ENCODE assay signal across 16 cellular contexts in genomic region chr15:90261811-90262210, GRCh38. TPM values are rescaled to one million over a fixed set of nuclear protein-coding genes. Genes with fewer than 3 reads are reported as not detected.
DNase-seq lines count a peak whose midpoint lies in the region; ATAC-seq and TF ChIP-seq lines count a peak whose summit lies in the region.
"Had no signal": no experiment of that assay in that cellular context is flagged by ENCODE, and none has a peak within 500 bp of the region (broad histone marks: within the 10 kb centered on the region; RNA-seq: fewer than 3 reads in every experiment).

No MANE protein-coding gene starts in this region.

- intact Hi-C loops in prostate gland (cut with DNase I) = no loop called here

- H3K36me3 ChIP-seq in suprapubic skin (no peaks in the 10 kb centered on the region), prostate gland (no peaks in the 10 kb centered on the region)
- H3K36me3 ChIP-seq: cardiac muscle cell had no signal

- no peak for TF ChIP-seq EP300 in suprapubic skin (IDR thresholded peaks at IDR 0.05)

- H3K4me1 ChIP-seq in suprapubic skin (peaks cover 27% of the 10 kb centered on the region), prostate gland (replicated peaks) (no peaks in the 10 kb centered on the region)

- H3K27ac ChIP-seq in suprapubic skin = peak overlapping the region; percentile 4
- no peak overlapping the region for H3K27ac ChIP-seq in prostate gland
- H3K27ac ChIP-seq: cardiac muscle cell had no signal

- H3K4me3 ChIP-seq in cardiac fibroblast (replicated peaks in 1 of 2; ENCODE audit: low read depth in 2 of 2, low read length in 2 of 2) (no peak overlapping the region), suprapubic skin (no peak overlapping the region), prostate gland (no peak overlapping the region)
- H3K4me3 ChIP-seq: cardiac muscle cell had no signal

- TF ChIP-seq CTCF in cardiac fibroblast (IDR thresholded peaks at IDR 0.05; ENCODE audit: low read depth, low read length) = no peak
- no peak for TF ChIP-seq CTCF in suprapubic skin (IDR thresholded peaks at IDR 0.05)
- TF ChIP-seq CTCF in prostate gland (IDR thresholded peaks at IDR 0.05) = no peak

- 70% methylated on average over 3 of the region's 5 CpGs for WGBS in suprapubic skin
- 90% methylated on average over 5 of the region's 5 CpGs for WGBS in prostate gland

- peak; percentile 43 for DNase-seq in LHCN-M2 (ENCODE audit: low read depth)
- DNase-seq in cardiac fibroblast (ENCODE audit: low read depth in 2 of 2) = peak; percentile 59 to 72
- peak; percentile 56 for DNase-seq in iris pigment epithelial cell (ENCODE audit: low read depth)
- no peak for DNase-seq in suprapubic skin (ENCODE audit: low spot score in 2 of 2)
- no peak for DNase-seq in 8988T
- no peak for DNase-seq in prostate gland (ENCODE audit: low spot score)
- DNase-seq: activated CD4-positive, alpha-beta memory T cell treated with anti-CD3 and anti-CD28 coated beads, Interleukin-2, amount 10 ng/mL, durations not matched to agents 7 days and 5 days; activated effector memory CD4-positive, alpha-beta T cell treated with anti-CD3 and anti-CD28 coated beads, Interleukin-2, amount 50 U/mL, for 16 hours; CD4-positive, CD25-positive, alpha-beta regulatory T cell; hippocampal formation; naive B cell; NCI-H1048; NK-92 treated with Interleukin-12 subunit alpha and Interleukin-12 subunit beta, amount 100 ng/mL, for 24 hours; stimulated activated CD4-positive, alpha-beta T cell treated with anti-CD3 and anti-CD28 coated beads, Interleukin-2, amount 100 ng/mL, for 24 hours had no signal

- TF ChIP-seq POLR2A in suprapubic skin (IDR thresholded peaks at IDR 0.05) = no peak
- no peak for TF ChIP-seq POLR2A in prostate gland (IDR thresholded peaks at IDR 0.05)

- no peak for ATAC-seq in GM18520 (IDR thresholded peaks at IDR 0.05; ENCODE audit: unreplicated experiment)

- no peaks in the 10 kb centered on the region for H3K9me3 ChIP-seq in suprapubic skin
- H3K9me3 ChIP-seq in prostate gland = no peaks in the 10 kb centered on the region

- H3K27me3 ChIP-seq in suprapubic skin (no peaks in the 10 kb centered on the region), prostate gland (replicated peaks; ENCODE audit: insufficient read depth) (no peaks in the 10 kb centered on the region)
- H3K27me3 ChIP-seq: cardiac muscle cell had no signal

RNA-seq across cellular contexts. Expression of gene NGRN, which starts 3.7 kb away (rescaled TPM):
- total RNA-seq in LHCN-M2 (2014; rRNA removed) (74.1 and 87.5 TPM in 2 replicates), suprapubic skin (10 to 100 TPM; 49.2 to 71.3 (median 61.4) TPM), prostate gland (100 to 1,000 TPM; 102 to 108 TPM)
- 68.6 TPM for polyA plus RNA-seq in LHCN-M2 (2012)

RNA-seq across cellular contexts. Expression of gene TTLL13, which starts 12.5 kb away (rescaled TPM):
- total RNA-seq in LHCN-M2 (2014; rRNA removed) (not detected in 2 replicates), suprapubic skin (under 1 TPM in 1 of 4 donors, not detected in 3; 0.21 TPM), prostate gland (under 1 TPM in 1 of 2 donors, not detected in 1; 0.51 TPM)
- polyA plus RNA-seq in LHCN-M2 (2012) = 0.05 TPM

RNA-seq across cellular contexts. Expression of gene GDPGP1, which starts 27.8 kb away (rescaled TPM):
- total RNA-seq in LHCN-M2 (2014; rRNA removed) (4.5 and 4.7 TPM in 2 replicates), suprapubic skin (1 to 10 TPM; 2.2 to 3.6 (median 2.9) TPM), prostate gland (10 to 100 TPM; 15.4 to 21.5 TPM)
- 2.1 TPM for polyA plus RNA-seq in LHCN-M2 (2012)

RNA-seq across cellular contexts. Expression of gene CIB1, which starts 28.1 kb away (rescaled TPM):
- total RNA-seq in LHCN-M2 (2014; rRNA removed) (13.7 and 25.8 TPM in 2 replicates), suprapubic skin (10 to 100 TPM; 16.2 to 41.9 (median 29.7) TPM), prostate gland (100 to 1,000 TPM in 1 of 2 donors, 10 to 100 TPM in 1; 48.3 to 104 TPM)
- polyA plus RNA-seq in LHCN-M2 (2012) = 99.7 TPM

Comparison
In these comparisons a context has a peak if more than half of its experiments do, and no peak if none do; other contexts are left out.
1. DNase-seq: peak in LHCN-M2 (single experiment), cardiac fibroblast (2 of 2) and iris pigment epithelial cell (single experiment); none in suprapubic skin (0 of 2), 8988T (single experiment) and prostate gland (single experiment).